1 cellular context compared by ENCODE assay signal in the genomic region with DNA sequence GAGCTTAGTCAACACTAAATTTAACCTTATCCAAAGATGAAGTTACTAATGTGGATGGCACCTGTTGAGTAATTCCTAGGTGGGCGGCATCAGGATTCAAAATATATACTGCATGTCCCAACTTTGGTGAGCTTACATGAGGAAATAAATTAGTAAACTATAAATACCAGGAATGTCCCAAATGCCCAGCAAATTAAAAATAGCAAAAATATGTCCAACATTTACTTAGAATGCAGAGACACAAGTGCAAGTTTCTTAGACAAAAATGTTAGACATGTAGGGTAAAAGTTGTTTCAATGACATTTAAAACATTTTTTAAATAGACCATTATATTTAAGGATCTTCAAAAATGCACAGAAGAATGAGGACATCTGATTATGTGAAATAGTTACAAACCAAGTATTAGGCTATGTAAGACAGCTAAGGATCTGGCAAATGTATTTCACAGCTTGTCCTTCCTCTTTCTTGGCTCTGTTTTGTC.
TF ChIP-seq lines count a peak whose summit lies in the region.

No MANE protein-coding gene starts in this region.

TF ChIP-seq in HCT116, 20 proteins besides CTCF, POLR2A, EP300 and RAD21:
- 0 out of 2 replicates have a peak, but pooled peaks have one; percentile 19 for TF ChIP-seq EGR1 (IDR thresholded peaks at IDR 0.05; ENCODE audit: low read depth)
- no peak for TF ChIP-seq REST (IDR thresholded peaks at IDR 0.05; ENCODE audit: low read depth)
- TF ChIP-seq ZFX (IDR thresholded peaks at IDR 0.05) = no peak
- no peak for TF ChIP-seq YY1 (IDR thresholded peaks at IDR 0.05; ENCODE audit: extremely low read depth, insufficient replicate concordance, low read depth, low read length)
- TF ChIP-seq ZNF274 (IDR thresholded peaks at IDR 0.05; ENCODE audit: low read depth, low read length) = no peak
- TF ChIP-seq POLR2AphosphoS5 (IDR thresholded peaks at IDR 0.05; ENCODE audit: low read depth, low read length) = no peak
